8 cellular contexts compared by ENCODE assay signal in genomic region chr17:18038861-18039534, GRCh38. TPM values are rescaled to one million over a fixed set of nuclear protein-coding genes. Genes with fewer than 3 reads are reported as not detected.
A peak's percentile ranks its signal among the peaks of the same experiment; 100 is the strongest.
DNase-seq lines count a peak whose midpoint lies in the region; ATAC-seq and TF ChIP-seq lines count a peak whose summit lies in the region.

Gene ATPAF2, minus strand, starts transcription at chr17:18039168. Its CDS starts 155 bp downstream, at chr17:18039013.
Gene GID4, plus strand, starts transcription at chr17:18039408. Its CDS starts 57 bp downstream, at chr17:18039465.

- TF ChIP-seq CTCF in epithelial cell of proximal tubule (conservative IDR thresholded peaks at IDR 0.05; ENCODE audit: low read depth, low read length), result peak; percentile 21

- DNase-seq in DMS53 (lab: John Stamatoyannopoulos, UW), result peak; percentile 99
- peak; percentile 79 for DNase-seq in OCI-M2 (lab: John Stamatoyannopoulos, UW; ENCODE audit: unreplicated experiment)
- peak; percentile 100 for DNase-seq in activated T-cell treated with anti-CD3 and anti-CD28 coated beads for 48 hours (ENCODE audit: low read depth)
- peak; percentile 77 for DNase-seq in epithelial cell of proximal tubule (ENCODE audit: low read depth)
- peak; percentile 99 for DNase-seq in mucosa of gallbladder (ENCODE audit: low spot score)
- DNase-seq in stimulated activated CD8-positive, alpha-beta memory T cell treated with anti-CD3 and anti-CD28 coated beads, Interleukin-4, amount 100 ng/mL, for 24 hours (ENCODE audit: low read depth), result peak; percentile 99

- peak within 1 kb of the TSS; percentile 93 for H3K4me3 ChIP-seq in epithelial cell of proximal tubule (ENCODE audit: low read depth, low read length)

- ATAC-seq in GM21576 (IDR thresholded peaks at IDR 0.05; ENCODE audit: unreplicated experiment), result peak; percentile 82

- TF ChIP-seq RAD21 in Ishikawa (IDR thresholded peaks at IDR 0.05; ENCODE audit: low read depth), result no peak

- no peak for TF ChIP-seq EP300 in Ishikawa (IDR thresholded peaks at IDR 0.05; ENCODE audit: borderline replicate concordance)

TF ChIP-seq in Ishikawa, 13 proteins besides CTCF, POLR2A, EP300 and RAD21:
- TF ChIP-seq NFIC (IDR thresholded peaks at IDR 0.05), result no peak
- TF ChIP-seq, protein P1, sequence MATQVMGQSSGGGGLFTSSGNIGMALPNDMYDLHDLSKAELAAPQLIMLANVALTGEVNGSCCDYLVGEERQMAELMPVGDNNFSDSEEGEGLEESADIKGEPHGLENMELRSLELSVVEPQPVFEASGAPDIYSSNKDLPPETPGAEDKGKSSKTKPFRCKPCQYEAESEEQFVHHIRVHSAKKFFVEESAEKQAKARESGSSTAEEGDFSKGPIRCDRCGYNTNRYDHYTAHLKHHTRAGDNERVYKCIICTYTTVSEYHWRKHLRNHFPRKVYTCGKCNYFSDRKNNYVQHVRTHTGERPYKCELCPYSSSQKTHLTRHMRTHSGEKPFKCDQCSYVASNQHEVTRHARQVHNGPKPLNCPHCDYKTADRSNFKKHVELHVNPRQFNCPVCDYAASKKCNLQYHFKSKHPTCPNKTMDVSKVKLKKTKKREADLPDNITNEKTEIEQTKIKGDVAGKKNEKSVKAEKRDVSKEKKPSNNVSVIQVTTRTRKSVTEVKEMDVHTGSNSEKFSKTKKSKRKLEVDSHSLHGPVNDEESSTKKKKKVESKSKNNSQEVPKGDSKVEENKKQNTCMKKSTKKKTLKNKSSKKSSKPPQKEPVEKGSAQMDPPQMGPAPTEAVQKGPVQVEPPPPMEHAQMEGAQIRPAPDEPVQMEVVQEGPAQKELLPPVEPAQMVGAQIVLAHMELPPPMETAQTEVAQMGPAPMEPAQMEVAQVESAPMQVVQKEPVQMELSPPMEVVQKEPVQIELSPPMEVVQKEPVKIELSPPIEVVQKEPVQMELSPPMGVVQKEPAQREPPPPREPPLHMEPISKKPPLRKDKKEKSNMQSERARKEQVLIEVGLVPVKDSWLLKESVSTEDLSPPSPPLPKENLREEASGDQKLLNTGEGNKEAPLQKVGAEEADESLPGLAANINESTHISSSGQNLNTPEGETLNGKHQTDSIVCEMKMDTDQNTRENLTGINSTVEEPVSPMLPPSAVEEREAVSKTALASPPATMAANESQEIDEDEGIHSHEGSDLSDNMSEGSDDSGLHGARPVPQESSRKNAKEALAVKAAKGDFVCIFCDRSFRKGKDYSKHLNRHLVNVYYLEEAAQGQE (IDR thresholded peaks at IDR 0.05; ENCODE audit: low read depth), result no peak
- TF ChIP-seq MAX (IDR thresholded peaks at IDR 0.05), result peak; percentile 76; the same call in 1 of the 2 replicates
- TF ChIP-seq ZBTB7A (IDR thresholded peaks at IDR 0.05; ENCODE audit: low read depth), result no peak
- peak; percentile 82 for TF ChIP-seq TAF1 (IDR thresholded peaks at IDR 0.05; ENCODE audit: low read depth)
- no peak for TF ChIP-seq FOXM1 (IDR thresholded peaks at IDR 0.05; ENCODE audit: borderline replicate concordance, low read depth)
- peak; percentile 98 for TF ChIP-seq YY1 (IDR thresholded peaks at IDR 0.05; ENCODE audit: low read depth)
- TF ChIP-seq EGR1 (IDR thresholded peaks at IDR 0.05), result peak; percentile 52; the same call in 1 of the 2 replicates
- no peak for TF ChIP-seq CEBPB (IDR thresholded peaks at IDR 0.05)
- peak; percentile 84 for TF ChIP-seq CREB1 (IDR thresholded peaks at IDR 0.05; ENCODE audit: low read depth)
- TF ChIP-seq, protein P2, sequence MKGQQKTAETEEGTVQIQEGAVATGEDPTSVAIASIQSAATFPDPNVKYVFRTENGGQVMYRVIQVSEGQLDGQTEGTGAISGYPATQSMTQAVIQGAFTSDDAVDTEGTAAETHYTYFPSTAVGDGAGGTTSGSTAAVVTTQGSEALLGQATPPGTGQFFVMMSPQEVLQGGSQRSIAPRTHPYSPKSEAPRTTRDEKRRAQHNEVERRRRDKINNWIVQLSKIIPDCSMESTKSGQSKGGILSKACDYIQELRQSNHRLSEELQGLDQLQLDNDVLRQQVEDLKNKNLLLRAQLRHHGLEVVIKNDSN (IDR thresholded peaks at IDR 0.05), result peak; percentile 97
- peak; percentile 29; the same call in 1 of the 2 replicates for TF ChIP-seq TCF12 (IDR thresholded peaks at IDR 0.05; ENCODE audit: low read depth)
- no peak for TF ChIP-seq TEAD4 (IDR thresholded peaks at IDR 0.05)

RNA-seq across cellular contexts. Expression of gene ATPAF2, which starts in this region (rescaled TPM):
- 10.2 and 19.5 TPM in 2 replicates for total RNA-seq in epithelial cell of proximal tubule
- 37.6 TPM for total RNA-seq in mucosa of gallbladder

RNA-seq across cellular contexts. Expression of gene GID4, which starts in this region (rescaled TPM):
- total RNA-seq in epithelial cell of proximal tubule (4.8 and 7.0 TPM in 2 replicates), mucosa of gallbladder (12.0 TPM)

Comparison
In these comparisons a context has a peak if more than half of its experiments do, and no peak if none do; other contexts are left out.
1. Peak in every context shown above with its lines: DNase-seq, ATAC-seq and H3K4me3 ChIP-seq.